Comparison of ENCODE assay signal across 10 cellular contexts in the genomic region with DNA sequence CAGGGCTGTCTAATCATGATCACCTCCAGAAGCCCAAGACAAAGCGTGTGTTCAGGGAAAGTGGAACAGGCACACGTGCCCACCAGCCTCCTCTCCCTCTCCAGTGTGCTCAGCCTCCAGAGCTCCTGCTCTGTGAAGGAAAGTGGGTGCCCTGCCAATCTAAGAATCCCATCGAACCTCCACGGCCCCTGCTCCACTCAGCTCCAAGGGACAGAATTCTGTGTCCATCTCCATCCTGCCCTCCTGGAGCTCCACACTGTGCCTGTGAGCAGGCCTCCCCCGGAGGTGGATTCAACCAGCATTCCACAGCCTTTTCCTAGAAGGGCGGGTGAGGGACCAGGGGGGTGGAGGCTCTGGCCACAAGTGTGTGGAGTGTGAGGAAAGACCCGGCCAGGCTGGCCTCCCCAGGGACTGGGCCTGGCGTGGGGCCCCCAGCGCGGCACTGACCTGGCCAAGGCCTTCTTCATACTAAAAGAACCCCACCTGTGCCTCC. TPM values are rescaled to one million over a fixed set of nuclear protein-coding genes. Genes with fewer than 3 reads are reported as not detected.
DNase-seq lines count a peak whose midpoint lies in the region; ATAC-seq and TF ChIP-seq lines count a peak whose summit lies in the region.
"Had no signal": no experiment of that assay in that cellular context is flagged by ENCODE, and none has a peak within 500 bp of the region (broad histone marks: within the 10 kb centered on the region; RNA-seq: fewer than 3 reads in every experiment).

No MANE protein-coding gene starts in this region.

- H3K4me3 ChIP-seq in mesenchymal stem cell (ENCODE audit: insufficient read depth in 1 of 2, low read depth in 1 of 2, low read length in 2 of 2) (no peak overlapping the region), thoracic aorta (peak overlapping the region; percentile 43)

- H3K18ac ChIP-seq in mesenchymal stem cell (ENCODE audit: low read depth in 1 of 2, low read length in 2 of 2) = peak overlapping the region in 1 of 2 experiments; percentile 48

- H3K27ac Mint-ChIP-seq in T-helper 2 cell treated with Interferon-gamma antibody and Interleukin-4, amounts not matched to agents 5 μg/mL and 100 μg/mL, for 36 hours = peak overlapping the region; percentile 84
- H3K27ac Mint-ChIP-seq in activated naive CD8-positive, alpha-beta T cell treated with anti-CD3 and anti-CD28 coated beads, Interleukin-2, amount 50 U/mL, for 24 hours = peak overlapping the region; percentile 88

- H3K14ac ChIP-seq in mesenchymal stem cell (ENCODE audit: low read length in 2 of 2) = no peak overlapping the region

- H3K27ac ChIP-seq in mesenchymal stem cell (ENCODE audit: low read length, poor library complexity, severe bottlenecking) = no peak overlapping the region
- peak overlapping the region in 1 of 2 donors; percentile 58 for H3K27ac ChIP-seq in thoracic aorta
- H3K27ac ChIP-seq: neutrophil had no signal

- peak overlapping the region; percentile 16 for H4K91ac ChIP-seq in mesenchymal stem cell (ENCODE audit: low read length)

- no peaks in the 10 kb centered on the region for H3K9me3 Mint-ChIP-seq in T-helper 2 cell treated with Interferon-gamma antibody and Interleukin-4, amounts not matched to agents 5 μg/mL and 100 μg/mL, for 36 hours
- no peaks in the 10 kb centered on the region for H3K9me3 Mint-ChIP-seq in activated naive CD8-positive, alpha-beta T cell treated with anti-CD3 and anti-CD28 coated beads, Interleukin-2, amount 50 U/mL, for 24 hours

- no peak overlapping the region for H2BK12ac ChIP-seq in mesenchymal stem cell (ENCODE audit: low read length in 2 of 2)

- peaks cover 62% of the 10 kb centered on the region for H3K4me1 Mint-ChIP-seq in T-helper 2 cell treated with Interferon-gamma antibody and Interleukin-4, amounts not matched to agents 5 μg/mL and 100 μg/mL, for 36 hours (ENCODE audit: low read depth)
- peaks cover 88% of the 10 kb centered on the region for H3K4me1 Mint-ChIP-seq in activated naive CD8-positive, alpha-beta T cell treated with anti-CD3 and anti-CD28 coated beads, Interleukin-2, amount 50 U/mL, for 24 hours

- no peak overlapping the region for H2AFZ ChIP-seq in mesenchymal stem cell (ENCODE audit: low read depth, low read length)

- DNase-seq in T-helper 2 cell treated with Interferon-gamma antibody and Interleukin-4, amounts not matched to agents 5 μg/mL and 100 μg/mL, for 36 hours (ENCODE audit: low spot score) = no peak
- no peak for DNase-seq in T-helper 2 cell
- DNase-seq in activated naive CD8-positive, alpha-beta T cell treated with anti-CD3 and anti-CD28 coated beads, Interleukin-2, amount 50 U/mL, for 24 hours = no peak
- DNase-seq in mesenchymal stem cell = no peak
- no peak for DNase-seq in thoracic aorta (ENCODE audit: low spot score)
- DNase-seq in globus pallidus (ENCODE audit: low spot score) = no peak
- no peak for DNase-seq in inferior parietal cortex (ENCODE audit: extremely low spot score)
- DNase-seq: NCI-H146 had no signal

- H3K27me3 Mint-ChIP-seq in T-helper 2 cell treated with Interferon-gamma antibody and Interleukin-4, amounts not matched to agents 5 μg/mL and 100 μg/mL, for 36 hours (ENCODE audit: low read depth) = no peaks in the 10 kb centered on the region
- no peaks in the 10 kb centered on the region for H3K27me3 Mint-ChIP-seq in activated naive CD8-positive, alpha-beta T cell treated with anti-CD3 and anti-CD28 coated beads, Interleukin-2, amount 50 U/mL, for 24 hours

- H3K23ac ChIP-seq in mesenchymal stem cell (ENCODE audit: low read length in 2 of 2) = no peak overlapping the region

- H3K27me3 ChIP-seq in mesenchymal stem cell (ENCODE audit: control insufficient read depth in 1 of 2, insufficient read depth in 1 of 2, low read length in 2 of 2) (no peaks in the 10 kb centered on the region), thoracic aorta (replicated peaks; ENCODE audit: insufficient read depth) (no peaks in the 10 kb centered on the region)

- peaks cover 0 to 3% of the 10 kb centered on the region in 2 experiments for H3K36me3 ChIP-seq in mesenchymal stem cell (ENCODE audit: control insufficient read depth in 1 of 2, insufficient read depth in 2 of 2, low read depth in 1 of 2, low read length in 2 of 2)
- H3K36me3 ChIP-seq in thoracic aorta = no peaks in the 10 kb centered on the region
- H3K36me3 ChIP-seq: neutrophil had no signal

- H3K9me3 ChIP-seq in mesenchymal stem cell (ENCODE audit: control insufficient read depth, low read length) (no peaks in the 10 kb centered on the region), thoracic aorta (no peaks in the 10 kb centered on the region)
- H3K9me3 ChIP-seq: neutrophil had no signal

- no peak for ATAC-seq in activated naive CD8-positive, alpha-beta T cell treated with anti-CD3 and anti-CD28 coated beads, Interleukin-2, amount 50 U/mL, for 24 hours
- ATAC-seq in thoracic aorta (ENCODE audit: insufficient number of reproducible peaks, low FRiP score, low read depth) (no peak), HG02678 (IDR thresholded peaks at IDR 0.05; ENCODE audit: unreplicated experiment) (no peak)

- 75% methylated on average over 7 of the region's 10 CpGs for WGBS in mesenchymal stem cell

- H2BK120ac ChIP-seq in mesenchymal stem cell (ENCODE audit: low read depth, low read length) = peak overlapping the region; percentile 30

- H3K79me1 ChIP-seq in mesenchymal stem cell (replicated peaks; ENCODE audit: low read length, poor library complexity, severe bottlenecking) = peaks cover 50% of the 10 kb centered on the region

- no peak overlapping the region for H3K4me2 ChIP-seq in mesenchymal stem cell (ENCODE audit: low read length, poor library complexity, severe bottlenecking)

- H3K4me3 Mint-ChIP-seq in T-helper 2 cell treated with Interferon-gamma antibody and Interleukin-4, amounts not matched to agents 5 μg/mL and 100 μg/mL, for 36 hours = peak overlapping the region; percentile 96
- H3K4me3 Mint-ChIP-seq in activated naive CD8-positive, alpha-beta T cell treated with anti-CD3 and anti-CD28 coated beads, Interleukin-2, amount 50 U/mL, for 24 hours = peak overlapping the region; percentile 91

- H4K8ac ChIP-seq in mesenchymal stem cell (ENCODE audit: low read length) = no peak overlapping the region

- H2AK5ac ChIP-seq in mesenchymal stem cell (ENCODE audit: low read length, severe bottlenecking) = no peak overlapping the region

- H2BK5ac ChIP-seq in mesenchymal stem cell (ENCODE audit: low read depth, low read length, poor library complexity, severe bottlenecking) = no peak overlapping the region

- peaks cover 88% of the 10 kb centered on the region for H3K36me3 Mint-ChIP-seq in T-helper 2 cell treated with Interferon-gamma antibody and Interleukin-4, amounts not matched to agents 5 μg/mL and 100 μg/mL, for 36 hours (ENCODE audit: low read depth)
- H3K36me3 Mint-ChIP-seq in activated naive CD8-positive, alpha-beta T cell treated with anti-CD3 and anti-CD28 coated beads, Interleukin-2, amount 50 U/mL, for 24 hours (ENCODE audit: low read depth) = peaks cover 2% of the 10 kb centered on the region

- H3K4ac ChIP-seq in mesenchymal stem cell (ENCODE audit: low read depth in 1 of 2, low read length in 2 of 2) = peak overlapping the region; percentile 14 to 52

- peaks cover 79% of the 10 kb centered on the region for H3K4me1 ChIP-seq in mesenchymal stem cell (ENCODE audit: control insufficient read depth, insufficient read depth, low read depth, low read length)
- peaks cover 73 to 97% of the 10 kb centered on the region in 2 donors for H3K4me1 ChIP-seq in thoracic aorta (ENCODE audit: control insufficient read depth in 1 of 2, low read depth in 2 of 2)

- TF ChIP-seq CTCF in thoracic aorta (IDR thresholded peaks at IDR 0.05) = no peak

- H3K9ac ChIP-seq in mesenchymal stem cell (ENCODE audit: low read length) = no peak overlapping the region

- peak overlapping the region; percentile 60 for H2BK15ac ChIP-seq in mesenchymal stem cell (ENCODE audit: low read depth, poor library complexity, severe bottlenecking)

RNA-seq across cellular contexts. Expression of gene EEIG1, which starts 6.0 kb away (rescaled TPM):
- 44.3 TPM for polyA plus RNA-seq in mesenchymal stem cell (2013, experiment 1 of 2)
- polyA plus RNA-seq in mesenchymal stem cell (2013, experiment 2 of 2) = 42.9 TPM
- 10 to 100 TPM; 20.4 to 26.5 TPM for total RNA-seq in thoracic aorta

RNA-seq across cellular contexts. Expression of gene DPM2, which starts 37.2 kb away (rescaled TPM):
- polyA plus RNA-seq in mesenchymal stem cell (2013, experiment 1 of 2) = 29.7 TPM
- 30.1 TPM for polyA plus RNA-seq in mesenchymal stem cell (2013, experiment 2 of 2)
- 10 to 100 TPM; 18.8 to 26.0 TPM for total RNA-seq in thoracic aorta

RNA-seq across cellular contexts. Expression of gene PIP5KL1, which starts 44.2 kb away (rescaled TPM):
- 2.0 TPM for polyA plus RNA-seq in mesenchymal stem cell (2013, experiment 1 of 2)
- polyA plus RNA-seq in mesenchymal stem cell (2013, experiment 2 of 2) = 1.8 TPM
- 1 to 10 TPM; 6.0 to 8.8 TPM for total RNA-seq in thoracic aorta

RNA-seq across cellular contexts. Expression of gene ST6GALNAC4, which starts 58.0 kb away (rescaled TPM):
- polyA plus RNA-seq in mesenchymal stem cell (2013, experiment 1 of 2) = 32.1 TPM
- 29.4 TPM for polyA plus RNA-seq in mesenchymal stem cell (2013, experiment 2 of 2)
- total RNA-seq in thoracic aorta = 10 to 100 TPM; 45.0 to 61.2 TPM
